9 cellular contexts compared by ENCODE assay signal in the genomic region with DNA sequence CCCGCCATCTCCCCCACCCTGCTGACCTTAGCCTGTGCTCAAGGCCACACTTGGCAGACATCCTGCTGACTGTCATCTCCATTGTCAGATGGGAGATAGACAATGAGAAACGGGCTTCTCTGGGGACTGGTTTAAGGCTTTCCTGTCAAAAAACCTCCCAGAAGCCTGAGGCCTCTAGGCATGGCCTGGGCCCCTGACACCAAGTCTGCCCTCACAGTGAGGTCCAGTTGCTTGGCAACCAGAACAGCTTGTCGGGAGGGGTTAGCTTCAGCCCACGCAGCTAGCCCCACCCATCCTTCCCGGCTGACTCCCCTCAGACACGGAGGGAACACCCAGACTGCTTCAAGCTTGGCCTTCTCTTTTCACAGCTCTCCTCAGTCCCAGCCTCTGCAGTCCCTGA. TPM values are rescaled to one million over a fixed set of nuclear protein-coding genes. Genes with fewer than 3 reads are reported as not detected.
DNase-seq lines count a peak whose midpoint lies in the region; ATAC-seq and TF ChIP-seq lines count a peak whose summit lies in the region.
"Had no signal": no experiment of that assay in that cellular context is flagged by ENCODE, and none has a peak within 500 bp of the region (broad histone marks: within the 10 kb centered on the region; RNA-seq: fewer than 3 reads in every experiment).

No MANE protein-coding gene starts in this region.

- peak; percentile 53 for DNase-seq in ELF-1 (ENCODE audit: low read depth, low spot score)
- DNase-seq in WTC11 (ENCODE audit: low spot score) = no peak
- DNase-seq in right atrium auricular region (ENCODE audit: low spot score) = peak; percentile 90
- peak; percentile 75 for DNase-seq in sciatic nerve (ENCODE audit: low spot score)
- DNase-seq in RKO (ENCODE audit: low spot score) = no peak
- DNase-seq in stimulated activated CD4-positive, alpha-beta T cell treated with anti-CD3 and anti-CD28 coated beads, Interleukin-4, amount 100 ng/mL, for 24 hours = no peak
- DNase-seq in germinal center (ENCODE audit: low spot score) = no peak
- DNase-seq: NCI-H2081 treated with DMSO at 0.1 percent for 48 hours had no signal

- H3K27me3 ChIP-seq in right atrium auricular region = no peaks in the 10 kb centered on the region

- no peak overlapping the region for H3K27ac Mint-ChIP-seq in WTC11

- no peaks in the 10 kb centered on the region for H3K36me3 Mint-ChIP-seq in WTC11

- H3K9me3 ChIP-seq in right atrium auricular region = no peaks in the 10 kb centered on the region

- H3K36me3 ChIP-seq in right atrium auricular region = no peaks in the 10 kb centered on the region

- CTCF ChIA-PET in WTC11 (lab: Charles Lee) = interaction anchor here (0.7 to 1.0 kb wide), 2 partner anchors 15 to 135 kb away, joined by 3 to 4 read pairs; a partner anchor contains a TSS

- no peaks in the 10 kb centered on the region for H3K9me3 Mint-ChIP-seq in WTC11

- intact Hi-C loops in sciatic nerve (cut with DNase I) = no loop called here

- H3K27me3 Mint-ChIP-seq in WTC11 (ENCODE audit: low read depth) = no peaks in the 10 kb centered on the region; the same call in 1 of the 2 replicates

- H3K4me1 ChIP-seq in right atrium auricular region = peaks cover 0 to 42% of the 10 kb centered on the region in 2 donors

- no peak overlapping the region for H3K4me3 Mint-ChIP-seq in WTC11

- ATAC-seq in WTC11 = peak; percentile 23; the same call in 1 of the 2 replicates
- peak; percentile 91 for ATAC-seq in sciatic nerve
- ATAC-seq in HG02938 (IDR thresholded peaks at IDR 0.05; ENCODE audit: unreplicated experiment) = no peak

- POLR2A ChIA-PET in WTC11 (lab: Charles Lee) = no interaction called here

- TF ChIP-seq CTCF in WTC11 (IDR thresholded peaks at IDR 0.05) (no peak), right atrium auricular region (IDR thresholded peaks at IDR 0.05) (no peak)

- H3K4me3 ChIP-seq in right atrium auricular region = no peak overlapping the region

- peak overlapping the region; percentile 36 to 73 for H3K27ac ChIP-seq in right atrium auricular region

- H3K4me1 Mint-ChIP-seq in WTC11 = peaks cover 50% of the 10 kb centered on the region

TF ChIP-seq in WTC11, 78 proteins besides CTCF, POLR2A, EP300 and RAD21:
- TF ChIP-seq MXD4 (CRISPR knock-in tag; IDR thresholded peaks at IDR 0.05; ENCODE audit: borderline replicate concordance) = no peak
- TF ChIP-seq, protein P1, sequence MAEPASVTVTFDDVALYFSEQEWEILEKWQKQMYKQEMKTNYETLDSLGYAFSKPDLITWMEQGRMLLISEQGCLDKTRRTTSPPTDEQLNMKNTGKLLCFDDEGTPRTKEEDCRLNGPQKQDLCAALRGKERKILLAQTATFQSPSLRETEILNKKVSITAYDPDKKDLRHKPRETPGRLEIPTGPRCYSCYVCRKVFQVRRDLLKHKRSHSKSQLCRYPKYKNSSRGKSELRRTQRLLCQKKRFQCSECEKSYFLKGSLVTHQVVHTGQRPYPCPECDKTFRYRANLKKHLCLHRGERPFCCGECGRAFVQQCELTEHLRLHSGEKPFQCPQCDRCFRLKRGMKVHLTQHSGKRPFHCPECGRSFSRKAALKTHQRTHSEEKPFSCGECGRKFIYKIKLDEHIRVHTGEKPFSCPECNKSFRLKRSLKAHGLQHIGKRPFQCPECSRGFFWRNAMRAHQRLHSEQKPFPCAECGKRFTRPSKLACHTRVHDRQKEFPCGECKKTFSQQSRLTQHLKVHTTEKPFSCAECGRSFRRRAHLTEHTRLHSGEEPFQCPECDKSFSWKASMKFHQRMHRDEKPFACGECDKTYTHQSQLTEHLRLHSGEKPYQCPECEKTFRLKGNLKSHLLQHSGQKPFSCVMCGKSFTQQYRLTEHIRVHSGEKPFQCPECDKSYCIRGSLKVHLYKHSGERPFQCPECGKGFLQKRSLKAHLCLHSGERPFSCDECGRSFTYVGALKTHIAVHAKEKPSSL (CRISPR knock-in tag; conservative IDR thresholded peaks at IDR 0.05) = no peak
- TF ChIP-seq, protein P2, sequence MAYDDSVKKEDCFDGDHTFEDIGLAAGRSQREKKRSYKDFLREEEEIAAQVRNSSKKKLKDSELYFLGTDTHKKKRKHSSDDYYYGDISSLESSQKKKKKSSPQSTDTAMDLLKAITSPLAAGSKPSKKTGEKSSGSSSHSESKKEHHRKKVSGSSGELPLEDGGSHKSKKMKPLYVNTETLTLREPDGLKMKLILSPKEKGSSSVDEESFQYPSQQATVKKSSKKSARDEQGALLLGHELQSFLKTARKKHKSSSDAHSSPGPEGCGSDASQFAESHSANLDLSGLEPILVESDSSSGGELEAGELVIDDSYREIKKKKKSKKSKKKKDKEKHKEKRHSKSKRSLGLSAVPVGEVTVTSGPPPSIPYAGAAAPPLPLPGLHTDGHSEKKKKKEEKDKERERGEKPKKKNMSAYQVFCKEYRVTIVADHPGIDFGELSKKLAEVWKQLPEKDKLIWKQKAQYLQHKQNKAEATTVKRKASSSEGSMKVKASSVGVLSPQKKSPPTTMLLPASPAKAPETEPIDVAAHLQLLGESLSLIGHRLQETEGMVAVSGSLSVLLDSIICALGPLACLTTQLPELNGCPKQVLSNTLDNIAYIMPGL (CRISPR knock-in tag; IDR thresholded peaks at IDR 0.05) = no peak
- TF ChIP-seq SOX15 (CRISPR knock-in tag; IDR thresholded peaks at IDR 0.05) = no peak
- TF ChIP-seq, protein P3, sequence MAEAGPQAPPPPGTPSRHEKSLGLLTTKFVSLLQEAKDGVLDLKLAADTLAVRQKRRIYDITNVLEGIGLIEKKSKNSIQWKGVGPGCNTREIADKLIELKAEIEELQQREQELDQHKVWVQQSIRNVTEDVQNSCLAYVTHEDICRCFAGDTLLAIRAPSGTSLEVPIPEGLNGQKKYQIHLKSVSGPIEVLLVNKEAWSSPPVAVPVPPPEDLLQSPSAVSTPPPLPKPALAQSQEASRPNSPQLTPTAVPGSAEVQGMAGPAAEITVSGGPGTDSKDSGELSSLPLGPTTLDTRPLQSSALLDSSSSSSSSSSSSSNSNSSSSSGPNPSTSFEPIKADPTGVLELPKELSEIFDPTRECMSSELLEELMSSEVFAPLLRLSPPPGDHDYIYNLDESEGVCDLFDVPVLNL (CRISPR knock-in tag; IDR thresholded peaks at IDR 0.05; ENCODE audit: borderline replicate concordance, low read depth) = no peak
- TF ChIP-seq, protein P4, sequence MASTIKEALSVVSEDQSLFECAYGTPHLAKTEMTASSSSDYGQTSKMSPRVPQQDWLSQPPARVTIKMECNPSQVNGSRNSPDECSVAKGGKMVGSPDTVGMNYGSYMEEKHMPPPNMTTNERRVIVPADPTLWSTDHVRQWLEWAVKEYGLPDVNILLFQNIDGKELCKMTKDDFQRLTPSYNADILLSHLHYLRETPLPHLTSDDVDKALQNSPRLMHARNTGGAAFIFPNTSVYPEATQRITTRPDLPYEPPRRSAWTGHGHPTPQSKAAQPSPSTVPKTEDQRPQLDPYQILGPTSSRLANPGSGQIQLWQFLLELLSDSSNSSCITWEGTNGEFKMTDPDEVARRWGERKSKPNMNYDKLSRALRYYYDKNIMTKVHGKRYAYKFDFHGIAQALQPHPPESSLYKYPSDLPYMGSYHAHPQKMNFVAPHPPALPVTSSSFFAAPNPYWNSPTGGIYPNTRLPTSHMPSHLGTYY (CRISPR knock-in tag; IDR thresholded peaks at IDR 0.05) = no peak
- no peak for TF ChIP-seq ZBTB21 (CRISPR knock-in tag; IDR thresholded peaks at IDR 0.05; ENCODE audit: borderline replicate concordance)
- TF ChIP-seq ZNF416 (CRISPR knock-in tag; IDR thresholded peaks at IDR 0.05) = no peak
- TF ChIP-seq, protein P5, sequence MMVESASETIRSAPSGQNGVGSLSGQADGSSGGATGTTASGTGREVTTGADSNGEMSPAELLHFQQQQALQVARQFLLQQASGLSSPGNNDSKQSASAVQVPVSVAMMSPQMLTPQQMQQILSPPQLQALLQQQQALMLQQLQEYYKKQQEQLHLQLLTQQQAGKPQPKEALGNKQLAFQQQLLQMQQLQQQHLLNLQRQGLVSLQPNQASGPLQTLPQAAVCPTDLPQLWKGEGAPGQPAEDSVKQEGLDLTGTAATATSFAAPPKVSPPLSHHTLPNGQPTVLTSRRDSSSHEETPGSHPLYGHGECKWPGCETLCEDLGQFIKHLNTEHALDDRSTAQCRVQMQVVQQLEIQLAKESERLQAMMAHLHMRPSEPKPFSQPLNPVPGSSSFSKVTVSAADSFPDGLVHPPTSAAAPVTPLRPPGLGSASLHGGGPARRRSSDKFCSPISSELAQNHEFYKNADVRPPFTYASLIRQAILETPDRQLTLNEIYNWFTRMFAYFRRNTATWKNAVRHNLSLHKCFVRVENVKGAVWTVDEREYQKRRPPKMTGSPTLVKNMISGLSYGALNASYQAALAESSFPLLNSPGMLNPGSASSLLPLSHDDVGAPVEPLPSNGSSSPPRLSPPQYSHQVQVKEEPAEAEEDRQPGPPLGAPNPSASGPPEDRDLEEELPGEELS (CRISPR knock-in tag; IDR thresholded peaks at IDR 0.05) = no peak
- TF ChIP-seq IRF2 (CRISPR knock-in tag; IDR thresholded peaks at IDR 0.05; ENCODE audit: borderline replicate concordance, low read depth) = no peak
- TF ChIP-seq EMX1 (CRISPR knock-in tag; IDR thresholded peaks at IDR 0.05) = no peak
- TF ChIP-seq NFYB (CRISPR knock-in tag; conservative IDR thresholded peaks at IDR 0.05; ENCODE audit: low read depth) = no peak
- TF ChIP-seq FOXK1 (CRISPR knock-in tag; IDR thresholded peaks at IDR 0.05) = no peak

RNA-seq across cellular contexts. Expression of a gene that starts 11.0 kb away (rescaled TPM):
- 9.2 to 11.6 TPM (median 11.0 TPM) in 3 replicates for total RNA-seq in WTC11 (2021)
- total RNA-seq in right atrium auricular region = 10 to 100 TPM; 18.1 to 25.7 TPM
- total RNA-seq in sciatic nerve = 18.9 TPM

Comparison
In these comparisons a context has a peak if more than half of its experiments do, and no peak if none do; other contexts are left out.
1. DNase-seq: peak in ELF-1 (single experiment), right atrium auricular region (single experiment) and sciatic nerve (single experiment); none in WTC11 (single experiment), RKO (single experiment), stimulated activated CD4-positive, alpha-beta T cell treated with anti-CD3 and anti-CD28 coated beads, Interleukin-4, amount 100 ng/mL, for 24 hours (single experiment) and germinal center (single experiment).